In the genomic region with DNA sequence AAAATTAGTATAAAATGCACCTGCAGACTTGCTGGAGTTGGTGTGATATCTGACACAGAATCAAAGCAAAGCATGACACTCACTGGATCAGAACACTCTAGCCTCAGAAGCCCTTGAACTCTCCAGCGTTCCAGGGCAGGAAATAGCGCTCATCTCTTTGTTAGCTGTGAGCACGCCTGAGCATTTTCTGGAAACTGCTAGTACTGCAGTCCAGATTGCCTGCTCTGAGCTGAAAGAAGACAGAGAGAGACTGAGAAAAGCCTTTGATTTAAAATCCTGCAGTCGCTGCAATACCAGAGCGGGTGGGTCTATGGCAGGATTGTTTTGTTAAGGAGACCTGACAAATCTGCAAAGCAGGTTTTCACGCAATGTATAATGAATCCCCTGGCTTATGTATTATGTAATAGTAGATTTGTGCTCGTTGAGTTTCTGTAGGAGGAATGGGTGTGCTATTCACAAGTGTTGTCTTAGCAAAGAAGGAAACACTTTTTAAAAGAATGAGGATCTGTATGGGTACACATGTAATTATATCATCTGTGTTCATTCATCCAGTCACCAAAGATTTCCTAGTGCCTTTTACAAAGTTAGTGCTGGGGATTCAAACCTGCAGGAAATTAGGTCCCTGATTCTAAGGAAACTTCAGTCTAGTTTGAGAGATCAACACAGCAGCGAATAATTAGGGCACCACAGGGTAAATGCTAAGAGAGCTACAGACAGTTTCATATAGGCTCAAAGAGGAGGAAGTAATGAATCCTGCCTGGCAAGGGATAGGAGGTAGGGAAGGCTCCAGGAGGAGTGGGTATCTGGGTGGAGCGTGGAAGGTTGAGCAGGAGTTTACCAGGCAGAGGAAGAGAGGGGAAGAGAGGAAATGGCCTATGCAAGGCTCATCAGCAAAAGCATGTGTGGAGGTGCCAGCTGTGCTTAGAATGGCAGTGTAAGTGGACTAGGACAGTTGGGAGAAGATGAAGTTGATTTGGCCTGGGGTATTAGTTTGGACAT, we compare ENCODE assay signal across 11 cellular contexts. TPM values are rescaled to one million over a fixed set of nuclear protein-coding genes. Genes with fewer than 3 reads are reported as not detected.
DNase-seq lines count a peak whose midpoint lies in the region; ATAC-seq lines count a peak whose summit lies in the region.
"Had no signal": no experiment of that assay in that cellular context is flagged by ENCODE, and none has a peak within 500 bp of the region (broad histone marks: within the 10 kb centered on the region; RNA-seq: fewer than 3 reads in every experiment).

No MANE protein-coding gene starts in this region.

- no peak for ATAC-seq in GM21381 (IDR thresholded peaks at IDR 0.05; ENCODE audit: unreplicated experiment)
- ATAC-seq: HCT116, natural killer cell had no signal

- DNase-seq in NCI-H2081 (lab: John Stamatoyannopoulos, UW): peak; percentile 53 to 63
- no peak for DNase-seq in NCI-H2081 treated with DMSO at 0.1 percent for 48 hours (lab: John Stamatoyannopoulos, UW)
- DNase-seq in dermis blood vessel endothelial cell: peak; percentile 24
- peak; percentile 85 for DNase-seq in superior temporal gyrus (ENCODE audit: extremely low spot score)
- no peak for DNase-seq in stimulated activated CD4-positive, alpha-beta T cell treated with anti-CD3 and anti-CD28 coated beads, Interleukin-1b, Interleukin-23, amount 100 ng/mL, for 48 hours
- no peak for DNase-seq in DMS53 treated with DMSO at 0.1 percent for 48 hours (lab: John Stamatoyannopoulos, UW; ENCODE audit: unreplicated experiment)
- DNase-seq: amniotic stem cell, natural killer cell had no signal

- peak overlapping the region; percentile 5 for H3K27ac ChIP-seq in layer of hippocampus (ENCODE audit: low read depth, low read length)

- no peaks in the 10 kb centered on the region for H3K27me3 ChIP-seq in layer of hippocampus (ENCODE audit: control insufficient read depth, insufficient read depth, low read length)

RNA-seq across cellular contexts. Expression of a gene that starts 26.1 kb away (rescaled TPM):
- total RNA-seq in dermis blood vessel endothelial cell: 35.7 and 73.0 TPM in 2 replicates

Comparison
In these comparisons a context has a peak if more than half of its experiments do, and no peak if none do; other contexts are left out.
1. DNase-seq: peak in NCI-H2081 (2 of 2), dermis blood vessel endothelial cell (single experiment) and superior temporal gyrus (single experiment); none in NCI-H2081 treated with DMSO at 0.1 percent for 48 hours (single experiment), stimulated activated CD4-positive, alpha-beta T cell treated with anti-CD3 and anti-CD28 coated beads, Interleukin-1b, Interleukin-23, amount 100 ng/mL, for 48 hours (single experiment) and DMS53 treated with DMSO at 0.1 percent for 48 hours (single experiment).